In genomic region chr1:181079382-181079781, GRCh38 we compare ENCODE assay signal across 23 cellular contexts. TPM values are rescaled to one million over a fixed set of nuclear protein-coding genes. Genes with fewer than 3 reads are reported as not detected.
DNase-seq lines count a peak whose midpoint lies in the region; ATAC-seq, FAIRE-seq and TF ChIP-seq lines count a peak whose summit lies in the region.
"Had no signal": no experiment of that assay in that cellular context is flagged by ENCODE, and none has a peak within 500 bp of the region (broad histone marks: within the 10 kb centered on the region; RNA-seq: fewer than 3 reads in every experiment).

No MANE protein-coding gene starts in this region.

- ATAC-seq in HG02870 (IDR thresholded peaks at IDR 0.05; ENCODE audit: unreplicated experiment), result peak; percentile 34
- no peak for ATAC-seq in GM12878
- ATAC-seq in stimulated activated effector memory CD8-positive, alpha-beta T cell treated with anti-CD3 and anti-CD28 coated beads, Interleukin-12 subunit alpha, Interleukin-12 subunit beta, amount 100 ng/mL, for 72 hours, result peak; percentile 85
- ATAC-seq: pancreas; sciatic nerve; stimulated activated memory B cell treated with anti-CD40 and anti-IgM and Interleukin-4, amounts not matched to agents 10 μg/mL and 1 μg/mL and 100 μg/mL, for 72 hours had no signal

- no peaks in the 10 kb centered on the region for H3K9me3 ChIP-seq in mammary epithelial cell (replicated peaks; ENCODE audit: insufficient read depth, low read length)
- H3K9me3 ChIP-seq in GM12878 (replicated peaks; ENCODE audit: control insufficient read depth, insufficient read depth, low read length), result no peaks in the 10 kb centered on the region
- H3K9me3 ChIP-seq: breast epithelium, HAP-1, pancreas had no signal

- no peaks in the 10 kb centered on the region for H4K20me1 ChIP-seq in mammary epithelial cell (ENCODE audit: insufficient read depth, low read length)
- no peaks in the 10 kb centered on the region for H4K20me1 ChIP-seq in GM12878 (ENCODE audit: control insufficient read depth, insufficient read depth)

- CTCF ChIA-PET in MCF 10A (lab: Yijun Ruan, JAX), result interaction anchor here (0.6 to 4.4 kb wide), 7 partner anchors 11 to 990 kb away, joined by 3 to 32 read pairs (median 3); no protein-coding TSS in a partner anchor
- CTCF ChIA-PET in mammary epithelial cell (lab: Charles Lee; ENCODE audit: low non-redundant PET), result interaction anchor here (0.6 to 0.8 kb wide), 2 partner anchors 18 to 36 kb away, joined by 4 to 6 read pairs; no protein-coding TSS in a partner anchor
- CTCF ChIA-PET in GM12878 (lab: Yijun Ruan, JAX), result interaction anchor here (0.8 to 3.0 kb wide), 20 partner anchors 10 to 546 kb away, joined by 3 to 49 read pairs (median 4); partner anchors contain the start of gene MR1

- peak overlapping the region; percentile 74 for H3K27ac Mint-ChIP-seq in MCF 10A (ENCODE audit: low read depth, unreplicated experiment)
- peak overlapping the region; percentile 51 for H3K27ac Mint-ChIP-seq in stimulated activated effector memory CD8-positive, alpha-beta T cell treated with anti-CD3 and anti-CD28 coated beads, Interleukin-12 subunit alpha, Interleukin-12 subunit beta, amount 100 ng/mL, for 72 hours
- H3K27ac Mint-ChIP-seq in progenitor cell of endocrine pancreas, result no peak overlapping the region
- H3K27ac Mint-ChIP-seq: stimulated activated memory B cell treated with anti-CD40 and anti-IgM and Interleukin-4, amounts not matched to agents 10 μg/mL and 1 μg/mL and 100 μg/mL, for 72 hours had no signal

- H3K4me1 ChIP-seq in mammary epithelial cell (ENCODE audit: insufficient read depth, low read length), result peaks cover 16% of the 10 kb centered on the region
- peaks cover 38% of the 10 kb centered on the region for H3K4me1 ChIP-seq in GM12878 (ENCODE audit: control insufficient read depth, insufficient read depth, low read length)
- H3K4me1 ChIP-seq: breast epithelium, pancreas had no signal

- BruUV-seq in MCF 10A (replicated peaks; lab: Mats Ljungman, UMichigan) (no TSS peak), mammary epithelial cell (replicated peaks; lab: Mats Ljungman, UMichigan) (no TSS peak), GM12878 (replicated peaks; lab: Mats Ljungman, UMichigan) (no TSS peak)

- H3K4me3 ChIP-seq in mammary epithelial cell (replicated peaks in 1 of 3; ENCODE audit: insufficient read depth in 1 of 3, low read depth in 2 of 3, low read length in 3 of 3) (no peak overlapping the region), GM12878 (no peak overlapping the region)
- H3K4me3 ChIP-seq: breast epithelium, HAP-1, pancreas had no signal

- H3K27me3 ChIP-seq in mammary epithelial cell (ENCODE audit: insufficient read depth, low read length) (no peaks in the 10 kb centered on the region), GM12878 (replicated peaks in 1 of 2; ENCODE audit: control insufficient read depth in 2 of 2, insufficient read depth in 2 of 2, low read length in 1 of 2) (no peaks in the 10 kb centered on the region)
- H3K27me3 ChIP-seq: breast epithelium, pancreas had no signal

- FAIRE-seq in GM12878 (lab: Jason Lieb, UNC), result no peak
- FAIRE-seq: pancreas had no signal

- no peak for TF ChIP-seq POLR2A in GM12878 (IDR thresholded peaks at IDR 0.05; ENCODE audit: low read depth, low read length)

- H3K36me3 Mint-ChIP-seq in MCF 10A (ENCODE audit: insufficient read depth, unreplicated experiment) (no peaks in the 10 kb centered on the region), progenitor cell of endocrine pancreas (ENCODE audit: insufficient read depth) (no peaks in the 10 kb centered on the region)
- no peaks in the 10 kb centered on the region for H3K36me3 Mint-ChIP-seq in stimulated activated effector memory CD8-positive, alpha-beta T cell treated with anti-CD3 and anti-CD28 coated beads, Interleukin-12 subunit alpha, Interleukin-12 subunit beta, amount 100 ng/mL, for 72 hours

- H3K79me2 ChIP-seq in mammary epithelial cell (ENCODE audit: insufficient read depth, low read length) (no peaks in the 10 kb centered on the region), GM12878 (ENCODE audit: control insufficient read depth, insufficient read depth, low read length) (no peaks in the 10 kb centered on the region)

- TF ChIP-seq EP300 in GM12878 (IDR thresholded peaks at IDR 0.05; ENCODE audit: borderline replicate concordance in 1 of 2, control insufficient read depth in 1 of 2, low read depth in 2 of 2, low read length in 2 of 2), result no peak

- intact Hi-C loops in MCF 10A (cut with micrococcal nuclease) (no loop called here), mammary epithelial cell (cut with micrococcal nuclease) (no loop called here), GM12878 (cut with micrococcal nuclease; ENCODE audit: unreplicated experiment) (no loop called here)

- H2AFZ ChIP-seq in mammary epithelial cell (ENCODE audit: low read depth, low read length) (no peak overlapping the region), GM12878 (ENCODE audit: control insufficient read depth, low read depth, low read length) (no peak overlapping the region)

- H3K4me3 Mint-ChIP-seq in MCF 10A (ENCODE audit: unreplicated experiment), result no peak overlapping the region
- peak overlapping the region; percentile 28 for H3K4me3 Mint-ChIP-seq in stimulated activated effector memory CD8-positive, alpha-beta T cell treated with anti-CD3 and anti-CD28 coated beads, Interleukin-12 subunit alpha, Interleukin-12 subunit beta, amount 100 ng/mL, for 72 hours
- no peak overlapping the region for H3K4me3 Mint-ChIP-seq in progenitor cell of endocrine pancreas (ENCODE audit: low read depth)
- H3K4me3 Mint-ChIP-seq: stimulated activated memory B cell treated with anti-CD40 and anti-IgM and Interleukin-4, amounts not matched to agents 10 μg/mL and 1 μg/mL and 100 μg/mL, for 72 hours had no signal

- no peak overlapping the region for H3K4me2 ChIP-seq in mammary epithelial cell (ENCODE audit: insufficient read depth, low read depth, low read length)
- peak overlapping the region; percentile 31; the same call in 1 of the 2 replicates for H3K4me2 ChIP-seq in GM12878 (ENCODE audit: control insufficient read depth, insufficient read depth)

- POLR2A ChIA-PET in MCF 10A (lab: Yijun Ruan, JAX), result interaction anchor here (1.0 to 3.3 kb wide), 8 partner anchors 8 to 56 kb away, joined by 3 to 34 read pairs (median 4); partner anchors contain the start of genes IER5, MR1 and STX6
- POLR2A ChIA-PET in GM12878 (lab: Charles Lee), result interaction anchor here (0.6 to 1.6 kb wide), 15 partner anchors 11 to 457 kb away, joined by 3 to 8 read pairs (median 3); no protein-coding TSS in a partner anchor

- H3K4me1 Mint-ChIP-seq in MCF 10A (ENCODE audit: insufficient read depth, unreplicated experiment) (peaks cover 25% of the 10 kb centered on the region), progenitor cell of endocrine pancreas (ENCODE audit: low read depth) (peaks cover 12% of the 10 kb centered on the region)
- peaks cover 31% of the 10 kb centered on the region for H3K4me1 Mint-ChIP-seq in stimulated activated effector memory CD8-positive, alpha-beta T cell treated with anti-CD3 and anti-CD28 coated beads, Interleukin-12 subunit alpha, Interleukin-12 subunit beta, amount 100 ng/mL, for 72 hours

- DNase-seq in MCF 10A (ENCODE audit: unreplicated experiment), result no peak
- DNase-seq in mammary epithelial cell, result no peak
- no peak for DNase-seq in GM12878 (ENCODE audit: low read depth, low spot score)
- DNase-seq in stimulated activated effector memory CD8-positive, alpha-beta T cell treated with anti-CD3 and anti-CD28 coated beads, Interleukin-12 subunit alpha, Interleukin-12 subunit beta, amount 100 ng/mL, for 72 hours (ENCODE audit: low spot score in 2 of 2), result no peak
- DNase-seq in progenitor cell of endocrine pancreas (ENCODE audit: low spot score, unreplicated experiment), result no peak
- DNase-seq in NCI-H1417 (lab: John Stamatoyannopoulos, UW), result no peak
- no peak for DNase-seq in 8988T
- DNase-seq: activated CD4-positive, CD25-positive, alpha-beta regulatory T cell treated with anti-CD3 and anti-CD28 coated beads, Interleukin-2, amount 50 U/mL, for 72 hours; activated effector memory CD4-positive, alpha-beta T cell treated with Interleukin-2 at 50 U/mL for 16 hours; dermis blood vessel endothelial cell; hippocampal formation; mesendoderm; naive B cell; NCI-H1105 treated with DMSO at 0.1 percent for 48 hours; NCI-H2081 treated with DMSO at 0.1 percent for 48 hours; NCI-H510A treated with DMSO at 0.1 percent for 48 hours; pancreas; T-helper 9 cell had no signal

- RAD21 ChIA-PET in GM12878 (lab: Charles Lee; ENCODE audit: unreplicated experiment), result interaction anchor here (0.7 to 7.1 kb wide), 17 partner anchors 17 to 198 kb away, joined by 3 to 61 read pairs (median 5); no protein-coding TSS in a partner anchor

- WGBS in mammary epithelial cell (ENCODE audit: low coverage, missing lambda C conversion rate), result 95% methylated on average over 2 of the region's 2 CpGs
- WGBS in GM12878 (ENCODE audit: insufficient coverage, insufficient replicate concordance, low lambda C conversion rate, missing lambda C conversion rate), result 27% methylated on average over 2 of the region's 2 CpGs

- H3K27me3 Mint-ChIP-seq in MCF 10A (ENCODE audit: insufficient read depth, unreplicated experiment) (no peaks in the 10 kb centered on the region), progenitor cell of endocrine pancreas (peaks cover 32% of the 10 kb centered on the region)

- no peak overlapping the region for H3K9ac ChIP-seq in mammary epithelial cell (ENCODE audit: insufficient read depth, low read length)
- no peak overlapping the region for H3K9ac ChIP-seq in GM12878 (ENCODE audit: control insufficient read depth, insufficient read depth, low read length)

- TF ChIP-seq CTCF in MCF 10A (IDR thresholded peaks at IDR 0.05; ENCODE audit: unreplicated experiment) (no peak), mammary epithelial cell (conservative IDR thresholded peaks at IDR 0.05 in 1 of 2, IDR thresholded peaks at IDR 0.05 in 1 of 2; ENCODE audit: extremely low read depth in 1 of 2, insufficient read depth in 1 of 2, low read depth in 1 of 2, low read length in 2 of 2) (no peak), GM12878 (IDR thresholded peaks at IDR 0.05 in 2 of 3, conservative IDR thresholded peaks at IDR 0.05 in 1 of 3; ENCODE audit: control insufficient read depth in 2 of 3, extremely low read depth in 1 of 3, insufficient read depth in 1 of 3, low read depth in 3 of 3, low read length in 3 of 3) (no peak), progenitor cell of endocrine pancreas (IDR thresholded peaks at IDR 0.05; ENCODE audit: unreplicated experiment) (no peak)

- SMC1A ChIA-PET in GM12878 (lab: Charles Lee; ENCODE audit: uncharacterized antibody, unreplicated experiment), result interaction anchor here (0.7 to 7.7 kb wide), 19 partner anchors 11 to 86 kb away, joined by 3 to 103 read pairs (median 6); partner anchors contain the start of gene MR1

- no peak for TF ChIP-seq RAD21 in GM12878 (IDR thresholded peaks at IDR 0.05; ENCODE audit: insufficient read depth, low read depth, low read length)

- H3K9me3 Mint-ChIP-seq in MCF 10A (ENCODE audit: unreplicated experiment), result no peaks in the 10 kb centered on the region
- H3K9me3 Mint-ChIP-seq in stimulated activated effector memory CD8-positive, alpha-beta T cell treated with anti-CD3 and anti-CD28 coated beads, Interleukin-12 subunit alpha, Interleukin-12 subunit beta, amount 100 ng/mL, for 72 hours, result no peaks in the 10 kb centered on the region
- peaks cover 3% of the 10 kb centered on the region for H3K9me3 Mint-ChIP-seq in progenitor cell of endocrine pancreas (ENCODE audit: low read depth)

- in situ Hi-C loops in mammary epithelial cell (cut with MboI; ENCODE audit: low sequenced_read_pairs in 2 of 2), result loop anchor here in 1 of 2 donors (5.0 kb wide), 1 partner anchor 37 kb away; no protein-coding TSS in a partner anchor
- in situ Hi-C loops in GM12878 (cut with MboI), result no loop called here

- dilution Hi-C loops in mammary epithelial cell (cut with HindIII; ENCODE audit: low sequenced_read_pairs), result no loop called here

- no peak overlapping the region for H3K27ac ChIP-seq in mammary epithelial cell (ENCODE audit: insufficient read depth, low read depth, low read length)
- H3K27ac ChIP-seq in GM12878 (ENCODE audit: control insufficient read depth, insufficient read depth), result no peak overlapping the region
- H3K27ac ChIP-seq: breast epithelium, pancreas had no signal

- H3K36me3 ChIP-seq in mammary epithelial cell (ENCODE audit: insufficient read depth, low read length) (no peaks in the 10 kb centered on the region), GM12878 (ENCODE audit: control insufficient read depth in 2 of 2, insufficient read depth in 2 of 2, low read length in 1 of 2) (no peaks in the 10 kb centered on the region)
- H3K36me3 ChIP-seq: breast epithelium, HAP-1, pancreas had no signal

RNA-seq across cellular contexts. Expression of gene IER5, which starts 9.1 kb away (rescaled TPM):
- total RNA-seq in MCF 10A (2022), result 47.5 and 49.5 TPM in 2 replicates
- total RNA-seq in mammary epithelial cell, result 10 to 100 TPM; 16.3 to 37.5 TPM
- polyA plus RNA-seq in mammary epithelial cell, result 21.0 TPM
- polyA minus RNA-seq in mammary epithelial cell, result 11.8 TPM
- 88.8 and 93.7 TPM in 2 replicates for total RNA-seq in GM12878 (2013; cell fraction: nucleolus; rRNA removed)
- 65.4 and 69.4 TPM in 2 replicates for total RNA-seq in GM12878 (2014; rRNA removed)
- total RNA-seq in GM12878 (2014; rRNA removed; fragmentation: Illumina TruSeq; extraction: Trizol), result 32.7 and 34.9 TPM in 2 replicates
- total RNA-seq in GM12878 (2021), result 73.9 and 75.2 TPM in 2 replicates
- polyA plus RNA-seq in GM12878 (2011; ENCODE audit: low read depth), result 6.6 TPM
- 36.4 and 44.1 TPM in 2 replicates for polyA plus RNA-seq in GM12878 (2011; rRNA removed)
- polyA plus RNA-seq in GM12878 (2011; cell fraction: cytosol; rRNA removed), result 32.3 and 38.9 TPM in 2 replicates
- polyA plus RNA-seq in GM12878 (2011; cell fraction: nucleus; rRNA removed), result 59.7 and 70.4 TPM in 2 replicates
- polyA plus RNA-seq in GM12878 (2012), result 24.5 and 28.7 TPM in 2 replicates
- polyA plus RNA-seq in GM12878 (2014; fragmentation: Illumina TruSeq; extraction: Trizol), result 22.4 and 26.2 TPM in 2 replicates
- polyA plus RNA-seq in GM12878 (2014; fragmentation: Nextera tagmentation; extraction: Ambion mirVana), result 10 to 100 TPM in 1 of 2 experiments, 1 to 10 TPM in 1; 6.2 to 19.5 TPM
- 52.3 and 62.0 TPM in 2 replicates for polyA plus RNA-seq in GM12878 (2014; rRNA removed)
- polyA plus RNA-seq in GM12878 (2016; fragmentation: Nextera tagmentation; extraction: Ambion mirVana), result 10 to 100 TPM in 1 of 2 experiments, 1 to 10 TPM in 1; 4.3 to 11.7 TPM
- 30.4 and 44.0 TPM in 2 replicates for polyA minus RNA-seq in GM12878 (2011; rRNA and poly(A)+ RNA removed)
- polyA minus RNA-seq in GM12878 (2011; cell fraction: cytosol; rRNA and poly(A)+ RNA removed), result 24.5 TPM in 2 replicates
- 69.0 and 99.9 TPM in 2 replicates for polyA minus RNA-seq in GM12878 (2011; cell fraction: nucleus; rRNA and poly(A)+ RNA removed)
- total RNA-seq in progenitor cell of endocrine pancreas, result 1.7 and 2.3 TPM in 2 replicates

RNA-seq across cellular contexts. Expression of gene MR1, which starts 45.6 kb away (rescaled TPM):
- 33.4 and 46.6 TPM in 2 replicates for total RNA-seq in MCF 10A (2022)
- 10 to 100 TPM; 20.4 to 46.3 TPM for total RNA-seq in mammary epithelial cell
- 18.0 TPM for polyA plus RNA-seq in mammary epithelial cell
- polyA minus RNA-seq in mammary epithelial cell, result 32.5 TPM
- 81.0 and 93.9 TPM in 2 replicates for total RNA-seq in GM12878 (2013; cell fraction: nucleolus; rRNA removed)
- total RNA-seq in GM12878 (2014; rRNA removed), result 29.5 and 30.4 TPM in 2 replicates
- total RNA-seq in GM12878 (2014; rRNA removed; fragmentation: Illumina TruSeq; extraction: Trizol), result 32.2 and 32.3 TPM in 2 replicates
- 26.3 and 29.0 TPM in 2 replicates for total RNA-seq in GM12878 (2021)
- polyA plus RNA-seq in GM12878 (2011; ENCODE audit: low read depth), result 21.6 TPM
- polyA plus RNA-seq in GM12878 (2011; rRNA removed), result 65.9 and 71.7 TPM in 2 replicates
- polyA plus RNA-seq in GM12878 (2011; cell fraction: cytosol; rRNA removed), result 42.6 and 46.8 TPM in 2 replicates
- 23.1 and 25.8 TPM in 2 replicates for polyA plus RNA-seq in GM12878 (2011; cell fraction: nucleus; rRNA removed)
- 20.0 and 23.8 TPM in 2 replicates for polyA plus RNA-seq in GM12878 (2012)
- polyA plus RNA-seq in GM12878 (2014; fragmentation: Illumina TruSeq; extraction: Trizol), result 40.0 and 42.3 TPM in 2 replicates
- 10 to 100 TPM; 24.7 to 28.5 TPM for polyA plus RNA-seq in GM12878 (2014; fragmentation: Nextera tagmentation; extraction: Ambion mirVana)
- 24.3 and 29.2 TPM in 2 replicates for polyA plus RNA-seq in GM12878 (2014; rRNA removed)
- 10 to 100 TPM; 35.7 to 36.4 TPM for polyA plus RNA-seq in GM12878 (2016; fragmentation: Nextera tagmentation; extraction: Ambion mirVana)
- polyA minus RNA-seq in GM12878 (2011; rRNA and poly(A)+ RNA removed), result 47.7 and 66.8 TPM in 2 replicates
- 9.9 and 15.5 TPM in 2 replicates for polyA minus RNA-seq in GM12878 (2011; cell fraction: cytosol; rRNA and poly(A)+ RNA removed)
- polyA minus RNA-seq in GM12878 (2011; cell fraction: nucleus; rRNA and poly(A)+ RNA removed), result 23.2 and 32.4 TPM in 2 replicates
- total RNA-seq in progenitor cell of endocrine pancreas, result 0.57 and 0.64 TPM in 2 replicates

RNA-seq across cellular contexts. Expression of gene STX6, which starts 56.7 kb away (rescaled TPM):
- total RNA-seq in MCF 10A (2022) (34.6 and 44.4 TPM in 2 replicates), mammary epithelial cell (10 to 100 TPM; 40.8 to 47.2 TPM), GM12878 (2014; rRNA removed) (21.5 and 24.1 TPM in 2 replicates), GM12878 (2014; rRNA removed; fragmentation: Illumina TruSeq; extraction: Trizol) (18.7 and 20.3 TPM in 2 replicates), GM12878 (2021) (18.9 and 19.3 TPM in 2 replicates), progenitor cell of endocrine pancreas (21.8 and 24.9 TPM in 2 replicates)
- polyA plus RNA-seq in mammary epithelial cell (20.6 TPM), GM12878 (2011; rRNA removed) (33.6 and 36.3 TPM in 2 replicates), GM12878 (2014; fragmentation: Illumina TruSeq; extraction: Trizol) (17.2 and 19.6 TPM in 2 replicates), GM12878 (2014; fragmentation: Nextera tagmentation; extraction: Ambion mirVana) (1 to 10 TPM; 4.7 to 6.2 TPM), GM12878 (2014; rRNA removed) (16.7 and 16.9 TPM in 2 replicates), GM12878 (2016; fragmentation: Nextera tagmentation; extraction: Ambion mirVana) (10 to 100 TPM; 13.3 to 15.5 TPM)
- polyA minus RNA-seq in mammary epithelial cell, result 37.3 TPM
- 86.2 and 87.2 TPM in 2 replicates for total RNA-seq in GM12878 (2013; cell fraction: nucleolus; rRNA removed)
- 6.6 TPM for polyA plus RNA-seq in GM12878 (2011; ENCODE audit: low read depth)
- polyA plus RNA-seq in GM12878 (2011; cell fraction: cytosol; rRNA removed), result 23.3 and 24.8 TPM in 2 replicates
- 19.2 and 20.8 TPM in 2 replicates for polyA plus RNA-seq in GM12878 (2011; cell fraction: nucleus; rRNA removed)
- polyA plus RNA-seq in GM12878 (2012), result 9.8 and 13.8 TPM in 2 replicates
- 44.5 and 47.5 TPM in 2 replicates for polyA minus RNA-seq in GM12878 (2011; rRNA and poly(A)+ RNA removed)
- polyA minus RNA-seq in GM12878 (2011; cell fraction: cytosol; rRNA and poly(A)+ RNA removed), result 12.0 and 14.5 TPM in 2 replicates
- 21.5 and 32.9 TPM in 2 replicates for polyA minus RNA-seq in GM12878 (2011; cell fraction: nucleus; rRNA and poly(A)+ RNA removed)

Comparison
In these comparisons a context has a peak if more than half of its experiments do, and no peak if none do; other contexts are left out.
1. RNA of gene MR1, which starts 45.6 kb away (total RNA-seq): 20.4 to 46.3 TPM in mammary epithelial cell, 33.4 to 46.6 TPM in MCF 10A and 26.3 to 93.9 TPM in GM12878; 0.57 to 0.64 TPM in progenitor cell of endocrine pancreas; every median in the first group is over 10 times any median in the second.